18 cellular contexts compared by ENCODE assay signal in the genomic region with DNA sequence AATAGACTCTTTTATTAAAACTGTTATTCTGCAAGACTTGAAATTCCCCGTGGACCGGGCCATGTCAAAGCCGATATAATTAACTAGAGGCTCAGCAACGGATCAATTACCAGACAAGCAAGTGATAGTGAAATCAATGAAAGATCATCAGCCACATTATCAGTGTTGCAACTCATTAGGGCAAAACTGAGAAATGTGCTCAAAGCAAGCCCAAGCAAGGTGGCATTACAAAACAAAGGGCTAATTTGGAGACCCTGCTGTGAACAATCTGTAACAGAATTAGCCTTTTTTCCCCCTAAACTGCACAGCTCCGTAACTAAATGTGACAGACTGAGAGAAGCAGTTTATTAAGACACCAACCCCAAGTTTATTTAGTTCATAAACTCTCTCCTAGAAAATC.
DNase-seq lines count a peak whose midpoint lies in the region; ATAC-seq, FAIRE-seq and TF ChIP-seq lines count a peak whose summit lies in the region.
"Had no signal": no experiment of that assay in that cellular context is flagged by ENCODE, and none has a peak within 500 bp of the region (broad histone marks: within the 10 kb centered on the region; RNA-seq: fewer than 3 reads in every experiment).

No MANE protein-coding gene starts in this region.

- H3K4me3 ChIP-seq in HUES6 (ENCODE audit: low read depth, low read length): peak overlapping the region; percentile 42
- no peak overlapping the region for H3K4me3 ChIP-seq in mesendoderm (ENCODE audit: low read length)
- H3K4me3 ChIP-seq in sigmoid colon: no peak overlapping the region
- H3K4me3 ChIP-seq in kidney (ENCODE audit: low read length in 2 of 2): no peak overlapping the region
- H3K4me3 ChIP-seq in mammary epithelial cell (replicated peaks in 1 of 3; ENCODE audit: insufficient read depth in 1 of 3, low read depth in 2 of 3, low read length in 3 of 3): no peak overlapping the region

- TF ChIP-seq POLR2A in sigmoid colon (IDR thresholded peaks at IDR 0.05): no peak

- no peak overlapping the region for H3K23ac ChIP-seq in mesendoderm (ENCODE audit: low read length)

- no peaks in the 10 kb centered on the region for H4K20me1 ChIP-seq in mammary epithelial cell (ENCODE audit: insufficient read depth, low read length)

- POLR2A ChIA-PET in WTC11 (lab: Charles Lee): interaction anchor here (1.3 kb wide), 1 partner anchor 140 kb away, joined by 3 read pairs; a partner anchor contains a TSS

- peaks cover 91% of the 10 kb centered on the region for H3K4me1 Mint-ChIP-seq in WTC11

- H3K79me2 ChIP-seq in mesendoderm (ENCODE audit: control insufficient read depth, insufficient read depth, low read length) (no peaks in the 10 kb centered on the region), mammary epithelial cell (ENCODE audit: insufficient read depth, low read length) (no peaks in the 10 kb centered on the region)

- no peak overlapping the region for H2BK5ac ChIP-seq in mesendoderm (ENCODE audit: low read length)

- no peak overlapping the region for H2BK120ac ChIP-seq in mesendoderm (ENCODE audit: low read depth, low read length)

- intact Hi-C loops in sigmoid colon (cut with DNase I): no loop called here
- intact Hi-C loops in kidney (cut with DNase I): no loop called here
- intact Hi-C loops in mammary epithelial cell (cut with micrococcal nuclease): no loop called here

- peak overlapping the region; percentile 35 for H3K27ac Mint-ChIP-seq in WTC11

- H3K27me3 ChIP-seq in HUES6 (ENCODE audit: control insufficient read depth, insufficient read depth, low read length) (peaks cover 17% of the 10 kb centered on the region; the same call in 1 of the 2 replicates), mesendoderm (ENCODE audit: insufficient read depth, low read length, poor library complexity) (no peaks in the 10 kb centered on the region), sigmoid colon (no peaks in the 10 kb centered on the region), mammary epithelial cell (ENCODE audit: insufficient read depth, low read length) (peaks cover 9% of the 10 kb centered on the region)

- H3K36me3 ChIP-seq in HUES6 (ENCODE audit: control insufficient read depth, insufficient read depth, low read length) (no peaks in the 10 kb centered on the region), mesendoderm (ENCODE audit: control insufficient read depth, insufficient read depth, low read length) (no peaks in the 10 kb centered on the region), sigmoid colon (no peaks in the 10 kb centered on the region), kidney (ENCODE audit: control insufficient read depth in 1 of 2, insufficient read depth in 2 of 2, low read length in 2 of 2) (no peaks in the 10 kb centered on the region), mammary epithelial cell (ENCODE audit: insufficient read depth, low read length) (no peaks in the 10 kb centered on the region)

- TF ChIP-seq EP300 in sigmoid colon (IDR thresholded peaks at IDR 0.05): no peak

- H3K9me3 ChIP-seq in HUES6 (ENCODE audit: control insufficient read depth, insufficient read depth, low read depth, low read length) (no peaks in the 10 kb centered on the region), sigmoid colon (no peaks in the 10 kb centered on the region), kidney (ENCODE audit: control insufficient read depth in 1 of 2, low read length in 2 of 2) (no peaks in the 10 kb centered on the region), mammary epithelial cell (replicated peaks; ENCODE audit: insufficient read depth, low read length) (no peaks in the 10 kb centered on the region)
- H3K9me3 ChIP-seq: SK-N-SH had no signal

- no peaks in the 10 kb centered on the region for H3K36me3 Mint-ChIP-seq in WTC11

- no peak for ATAC-seq in WTC11
- ATAC-seq: Panc1, Right ventricle myocardium inferior had no signal

- in situ Hi-C loops in mammary epithelial cell (cut with MboI; ENCODE audit: low sequenced_read_pairs in 2 of 2): no loop called here

- peaks cover 56% of the 10 kb centered on the region for H3K4me1 ChIP-seq in HUES6 (ENCODE audit: control insufficient read depth, insufficient read depth, low read length)
- peaks cover 8% of the 10 kb centered on the region for H3K4me1 ChIP-seq in mesendoderm (ENCODE audit: control insufficient read depth, low read depth, low read length)
- H3K4me1 ChIP-seq in sigmoid colon: peaks cover 0 to 67% (median 46%) of the 10 kb centered on the region in 4 donors
- H3K4me1 ChIP-seq in kidney (ENCODE audit: control insufficient read depth in 1 of 2, insufficient read depth in 1 of 2, low read depth in 1 of 2, low read length in 2 of 2): peaks cover 0 to 4% of the 10 kb centered on the region in 2 donors
- peaks cover 9% of the 10 kb centered on the region for H3K4me1 ChIP-seq in mammary epithelial cell (ENCODE audit: insufficient read depth, low read length)

- no peak overlapping the region for H3K27ac ChIP-seq in HUES6 (ENCODE audit: low read depth, low read length)
- no peak overlapping the region for H3K27ac ChIP-seq in mesendoderm (ENCODE audit: low read depth, low read length)
- peak overlapping the region in 3 of 4 donors; percentile 87 to 91 (median 89) for H3K27ac ChIP-seq in sigmoid colon
- no peak overlapping the region for H3K27ac ChIP-seq in kidney (ENCODE audit: low read depth in 2 of 2, low read length in 2 of 2)
- no peak overlapping the region for H3K27ac ChIP-seq in mammary epithelial cell (ENCODE audit: insufficient read depth, low read depth, low read length)
- H3K27ac ChIP-seq: C4-2B had no signal

- TF ChIP-seq CTCF in WTC11 (IDR thresholded peaks at IDR 0.05) (no peak), sigmoid colon (IDR thresholded peaks at IDR 0.05) (no peak), kidney (IDR thresholded peaks at IDR 0.05; ENCODE audit: borderline replicate concordance, extremely low read depth, insufficient read depth) (no peak), mammary epithelial cell (conservative IDR thresholded peaks at IDR 0.05 in 1 of 2, IDR thresholded peaks at IDR 0.05 in 1 of 2; ENCODE audit: extremely low read depth in 1 of 2, insufficient read depth in 1 of 2, low read depth in 1 of 2, low read length in 2 of 2) (no peak)

- H4K8ac ChIP-seq in mesendoderm (ENCODE audit: low read depth, low read length): no peak overlapping the region

- H3K4me3 Mint-ChIP-seq in WTC11: peak overlapping the region; percentile 57
- H3K4me3 Mint-ChIP-seq: HFFc6 had no signal

- DNase-seq in WTC11 (ENCODE audit: low spot score) (no peak), mesendoderm (peak; percentile 52), sigmoid colon (no peak), T-helper 9 cell (no peak), kidney (no peak), mammary epithelial cell (no peak)
- DNase-seq: DND-41, GF-D8, GOT3, HFFc6, NCI-H446 treated with DMSO at 0.1 percent for 48 hours, SK-N-SH had no signal

- no peaks in the 10 kb centered on the region for H3K9me3 Mint-ChIP-seq in WTC11
- H3K9me3 Mint-ChIP-seq: HFFc6 had no signal

- H3K56ac ChIP-seq in mesendoderm (ENCODE audit: low read length): no peak overlapping the region

- H2AFZ ChIP-seq in mammary epithelial cell (ENCODE audit: low read depth, low read length): no peak overlapping the region

- H3K9ac ChIP-seq in HUES6 (ENCODE audit: low read length) (no peak overlapping the region), mesendoderm (ENCODE audit: low read length) (no peak overlapping the region), kidney (ENCODE audit: low read length in 2 of 2) (no peak overlapping the region), mammary epithelial cell (ENCODE audit: insufficient read depth, low read length) (no peak overlapping the region)
- H3K9ac ChIP-seq: SK-N-SH had no signal

- H3K4me2 ChIP-seq in mesendoderm (ENCODE audit: low read length): no peak overlapping the region
- no peak overlapping the region for H3K4me2 ChIP-seq in mammary epithelial cell (ENCODE audit: insufficient read depth, low read depth, low read length)
- H3K4me2 ChIP-seq: SK-N-SH had no signal

- no peak overlapping the region for H3K18ac ChIP-seq in mesendoderm (ENCODE audit: low read length)

- H3K79me1 ChIP-seq in mesendoderm (ENCODE audit: low read length): no peaks in the 10 kb centered on the region

- WGBS in mesendoderm (ENCODE audit: extremely low coverage, insufficient coverage, low lambda C conversion rate): no CpG with 5 or more reads among the region's 5 CpGs
- WGBS in sigmoid colon, 2 donors: 86 to 90% methylated on average over 5 of the region's 5 CpGs
- WGBS in mammary epithelial cell (ENCODE audit: low coverage, missing lambda C conversion rate): 57% methylated on average over 5 of the region's 5 CpGs

- dilution Hi-C loops in mammary epithelial cell (cut with HindIII; ENCODE audit: low sequenced_read_pairs): no loop called here

- H3K27me3 Mint-ChIP-seq in WTC11 (ENCODE audit: low read depth): no peaks in the 10 kb centered on the region; the same call in 1 of the 2 replicates

- no peak overlapping the region for H3K4ac ChIP-seq in mesendoderm (ENCODE audit: low read depth, low read length)

- no TSS peak for BruUV-seq in mammary epithelial cell (replicated peaks; lab: Mats Ljungman, UMichigan)

- no peak overlapping the region for H2BK15ac ChIP-seq in mesendoderm (replicated peaks; ENCODE audit: low read depth)

- CTCF ChIA-PET in WTC11 (lab: Charles Lee): interaction anchor here (1.3 to 1.4 kb wide), 2 partner anchors 10 to 20 kb away, joined by 3 read pairs; no protein-coding TSS in a partner anchor
- CTCF ChIA-PET in mammary epithelial cell (lab: Charles Lee; ENCODE audit: low non-redundant PET): no interaction called here

- no peak overlapping the region for H4K5ac ChIP-seq in mesendoderm (ENCODE audit: low read length)

- no peak for FAIRE-seq in kidney (lab: Jason Lieb, UNC)
- FAIRE-seq: GM12891, GM18507 had no signal

- no peak overlapping the region for H2AK5ac ChIP-seq in mesendoderm (ENCODE audit: low read length)

TF ChIP-seq in WTC11, 78 proteins besides CTCF, POLR2A, EP300 and RAD21:
- TF ChIP-seq NFYB (CRISPR knock-in tag; conservative IDR thresholded peaks at IDR 0.05; ENCODE audit: low read depth) (no peak), SP1 (CRISPR knock-in tag; conservative IDR thresholded peaks at IDR 0.05) (no peak)

Comparison
In these comparisons a context has a peak if more than half of its experiments do, and no peak if none do; other contexts are left out.
1. H3K27ac ChIP-seq: peak in sigmoid colon (3 of 4); none in HUES6 (single experiment), mesendoderm (single experiment), kidney (0 of 2) and mammary epithelial cell (single experiment).